In genomic region chr10:73168486-73168844, GRCh38 we compare ENCODE assay signal across 8 cellular contexts. TPM values are rescaled to one million over a fixed set of nuclear protein-coding genes. Genes with fewer than 3 reads are reported as not detected.
DNase-seq lines count a peak whose midpoint lies in the region; ATAC-seq and TF ChIP-seq lines count a peak whose summit lies in the region.

No MANE protein-coding gene starts in this region.

- H3K4me3 ChIP-seq in CD4-positive, alpha-beta memory T cell (ENCODE audit: low read length in 2 of 2): peak overlapping the region; percentile 83 to 96
- peak overlapping the region; percentile 76 for H3K4me3 ChIP-seq in PC-3 (ENCODE audit: low read length)
- peak overlapping the region; percentile 84 for H3K4me3 ChIP-seq in neural progenitor cell

- peak overlapping the region; percentile 69 for H2AFZ ChIP-seq in PC-3 (ENCODE audit: low read length)
- peak overlapping the region; percentile 60 for H2AFZ ChIP-seq in neural progenitor cell (replicated peaks)

- peaks cover 3% of the 10 kb centered on the region for H3K36me3 ChIP-seq in CD4-positive, alpha-beta memory T cell (ENCODE audit: insufficient read depth, low read length)
- peaks cover 11% of the 10 kb centered on the region; the same call in 1 of the 2 replicates for H3K36me3 ChIP-seq in PC-3 (ENCODE audit: low read depth, low read length)
- no peaks in the 10 kb centered on the region for H3K36me3 ChIP-seq in neural progenitor cell

- ATAC-seq in GM21529 (IDR thresholded peaks at IDR 0.05; ENCODE audit: unreplicated experiment) (peak; percentile 24), PC-3 (peak; percentile 59)

- H3K4me1 ChIP-seq in CD4-positive, alpha-beta memory T cell (ENCODE audit: insufficient read depth, low read length): peaks cover 36% of the 10 kb centered on the region
- H3K4me1 ChIP-seq in PC-3 (ENCODE audit: insufficient read depth, low read length): peaks cover 21% of the 10 kb centered on the region
- H3K4me1 ChIP-seq in neural progenitor cell: peaks cover 6% of the 10 kb centered on the region

- peak overlapping the region; percentile 87 to 100 (median 99) for H3K4me3 Mint-ChIP-seq in CD4-positive, alpha-beta memory T cell
- H3K4me3 Mint-ChIP-seq in neural progenitor cell: peak overlapping the region; percentile 100

- H3K9ac ChIP-seq in PC-3 (ENCODE audit: low read length): peak overlapping the region; percentile 80
- H3K9ac ChIP-seq in neural progenitor cell: peak overlapping the region; percentile 92

- TSS peak; percentile 82 for BruUV-seq in PC-3 (replicated peaks; lab: Mats Ljungman, UMichigan)

- CTCF ChIA-PET in CD4-positive, alpha-beta memory T cell (lab: Charles Lee; ENCODE audit: partially characterized antibody): interaction anchor here (1.5 to 4.5 kb wide), 3 partner anchors 10 to 73 kb away, joined by 6 to 63 read pairs (median 39); partner anchors contain the start of genes NUDT13 and P4HA1
- CTCF ChIA-PET in PC-3 (lab: Charles Lee): interaction anchor here (0.5 to 2.3 kb wide), 8 partner anchors 9 to 99 kb away, joined by 3 to 19 read pairs (median 6); partner anchors contain the start of genes MRPS16 and P4HA1

- H3K4me2 ChIP-seq in PC-3 (ENCODE audit: low read length) (peak overlapping the region; percentile 75), neural progenitor cell (peak overlapping the region; percentile 91)

- TF ChIP-seq CTCF in PC-3 (conservative IDR thresholded peaks at IDR 0.05; ENCODE audit: low read depth, low read length) (no peak; the same call in 1 of the 2 replicates), neural progenitor cell (IDR thresholded peaks at IDR 0.05) (no peak)

- no peak for DNase-seq in CD4-positive, alpha-beta memory T cell
- DNase-seq in PC-3: no peak
- DNase-seq in epithelial cell of prostate (ENCODE audit: low read depth, low spot score): no peak
- no peak for DNase-seq in neural progenitor cell (ENCODE audit: low spot score)
- DNase-seq in superior temporal gyrus (ENCODE audit: extremely low spot score): no peak
- DNase-seq in RPMI8226: no peak
- no peak for DNase-seq in NCI-H2029 treated with DMSO at 0.1 percent for 48 hours (lab: John Stamatoyannopoulos, UW)

- H3K9me2 ChIP-seq in PC-3 (replicated peaks; ENCODE audit: low read length): no peaks in the 10 kb centered on the region

- H3K9me3 ChIP-seq in CD4-positive, alpha-beta memory T cell (ENCODE audit: control insufficient read depth in 1 of 2, low read length in 2 of 2): no peaks in the 10 kb centered on the region
- H3K9me3 ChIP-seq in PC-3 (ENCODE audit: low read length) (no peaks in the 10 kb centered on the region), neural progenitor cell (ENCODE audit: low read depth) (no peaks in the 10 kb centered on the region)

- intact Hi-C loops in CD4-positive, alpha-beta memory T cell (cut with micrococcal nuclease): loop anchor here (1.0 to 5.0 kb wide), 5 partner anchors 72 to 814 kb away; partner anchors contain the start of genes ANXA7, DNAJB12, DNAJC9 and P4HA1
- intact Hi-C loops in PC-3 (cut with micrococcal nuclease): loop anchor here (1.0 to 2.0 kb wide), 3 partner anchors 51 to 78 kb away; partner anchors contain the start of gene P4HA1

- H3K27ac ChIP-seq in CD4-positive, alpha-beta memory T cell (ENCODE audit: low read depth, low read length): peak overlapping the region; percentile 93
- H3K27ac ChIP-seq in PC-3 (ENCODE audit: low read length) (peak overlapping the region; percentile 51), epithelial cell of prostate (peak overlapping the region; percentile 85), neural progenitor cell (peak overlapping the region; percentile 89)

- peaks cover 54% of the 10 kb centered on the region for H3K79me2 ChIP-seq in PC-3 (ENCODE audit: low read length)
- peaks cover 62% of the 10 kb centered on the region for H3K79me2 ChIP-seq in neural progenitor cell (ENCODE audit: low read depth)

- H3K9me3 Mint-ChIP-seq in CD4-positive, alpha-beta memory T cell: no peaks in the 10 kb centered on the region
- H3K9me3 Mint-ChIP-seq in neural progenitor cell: no peaks in the 10 kb centered on the region

- no peaks in the 10 kb centered on the region for H3F3A ChIP-seq in PC-3 (ENCODE audit: low read length, unreplicated experiment)
- peaks cover 17% of the 10 kb centered on the region for H3F3A ChIP-seq in neural progenitor cell (ENCODE audit: low read depth)

- H3K36me3 Mint-ChIP-seq in CD4-positive, alpha-beta memory T cell: peaks cover 4 to 21% of the 10 kb centered on the region in 2 donors
- peaks cover 6% of the 10 kb centered on the region for H3K36me3 Mint-ChIP-seq in neural progenitor cell

- H3K27ac Mint-ChIP-seq in CD4-positive, alpha-beta memory T cell: peak overlapping the region; percentile 92 to 100 (median 94)
- peak overlapping the region; percentile 95 for H3K27ac Mint-ChIP-seq in neural progenitor cell

- peaks cover 4% of the 10 kb centered on the region for H4K20me1 ChIP-seq in PC-3 (ENCODE audit: low read length)
- H4K20me1 ChIP-seq in neural progenitor cell (ENCODE audit: low read depth): no peaks in the 10 kb centered on the region

- POLR2A ChIA-PET in CD4-positive, alpha-beta memory T cell (lab: Charles Lee; ENCODE audit: partially characterized antibody): interaction anchor here (0.6 to 2.8 kb wide), 10 partner anchors 13 to 245 kb away, joined by 3 to 13 read pairs (median 3); partner anchors contain the start of genes ANXA7, DNAJC9, MRPS16 and P4HA1
- POLR2A ChIA-PET in PC-3 (lab: Charles Lee; ENCODE audit: unreplicated experiment): interaction anchor here (0.6 to 1.4 kb wide), 14 partner anchors 35 to 244 kb away, joined by 3 to 12 read pairs (median 5); partner anchors contain the start of genes DNAJC9, MRPS16 and P4HA1

- H3K27me3 Mint-ChIP-seq in CD4-positive, alpha-beta memory T cell: no peaks in the 10 kb centered on the region
- peaks cover 2% of the 10 kb centered on the region for H3K27me3 Mint-ChIP-seq in neural progenitor cell (ENCODE audit: insufficient read depth, low read depth)

- H3K27me3 ChIP-seq in CD4-positive, alpha-beta memory T cell (ENCODE audit: insufficient read depth, low read length): no peaks in the 10 kb centered on the region
- no peaks in the 10 kb centered on the region for H3K27me3 ChIP-seq in PC-3 (ENCODE audit: low read length)
- H3K27me3 ChIP-seq in neural progenitor cell: no peaks in the 10 kb centered on the region

- peaks cover 30 to 44% (median 35%) of the 10 kb centered on the region in 4 donors for H3K4me1 Mint-ChIP-seq in CD4-positive, alpha-beta memory T cell
- H3K4me1 Mint-ChIP-seq in neural progenitor cell: peaks cover 15% of the 10 kb centered on the region

RNA-seq across cellular contexts. Expression of gene FAM149B1, which starts 0.5 kb away (rescaled TPM):
- 10 to 100 TPM; 18.1 to 20.5 TPM for total RNA-seq in CD4-positive, alpha-beta memory T cell
- 1 to 10 TPM; 3.9 to 5.0 TPM for polyA plus RNA-seq in CD4-positive, alpha-beta memory T cell
- total RNA-seq in PC-3 (2014; rRNA removed): 34.3 and 39.1 TPM in 2 replicates
- total RNA-seq in neural progenitor cell (ENCODE audit: low replicate concordance): 34.8 and 43.3 TPM in 2 replicates

RNA-seq across cellular contexts. Expression of gene ECD, which starts 0.7 kb away (rescaled TPM):
- total RNA-seq in CD4-positive, alpha-beta memory T cell: 10 to 100 TPM; 31.1 to 35.3 TPM
- 10 to 100 TPM; 33.2 to 33.8 TPM for polyA plus RNA-seq in CD4-positive, alpha-beta memory T cell
- total RNA-seq in PC-3 (2014; rRNA removed) (103 and 108 TPM in 2 replicates), neural progenitor cell (ENCODE audit: low replicate concordance) (36.0 and 44.0 TPM in 2 replicates)

RNA-seq across cellular contexts. Expression of gene NUDT13, which starts 58.2 kb away (rescaled TPM):
- total RNA-seq in CD4-positive, alpha-beta memory T cell: 1 to 10 TPM; 2.5 to 2.9 TPM
- 1 to 10 TPM; 1.4 to 1.6 TPM for polyA plus RNA-seq in CD4-positive, alpha-beta memory T cell
- 1.1 and 1.8 TPM in 2 replicates for total RNA-seq in PC-3 (2014; rRNA removed)
- total RNA-seq in neural progenitor cell (ENCODE audit: low replicate concordance): 2.4 and 3.0 TPM in 2 replicates
